Comparison of ENCODE assay signal across 27 cellular contexts in genomic region chr6:160513836-160514235, GRCh38.
"Had no signal": no experiment of that assay in that cellular context is flagged by ENCODE, and none has a peak within 500 bp of the region (broad histone marks: within the 10 kb centered on the region; RNA-seq: fewer than 3 reads in every experiment).

No MANE protein-coding gene starts in this region.

- H3K27me3 Mint-ChIP-seq: effector memory CD8-positive, alpha-beta T cell; natural killer cell treated with Interleukin-12 subunit alpha and Interleukin-12 subunit beta and Interleukin-15 and Interleukin-18, amount 100 ng/mL, for 72 hours; T-helper 17 cell; type B pancreatic cell had no signal

- ATAC-seq: activated CD4-positive, CD25-positive, alpha-beta regulatory T cell treated with anti-CD3 and anti-CD28 coated beads, Interleukin-2, amount 50 U/mL, for 24 hours; activated T-cell treated with anti-CD3 and anti-CD28 coated beads, Interleukin-2, amount 50 U/mL, for 72 hours; effector memory CD8-positive, alpha-beta T cell; heart left ventricle; left ventricle myocardium superior; natural killer cell treated with Interleukin-12 subunit alpha and Interleukin-12 subunit beta and Interleukin-15 and Interleukin-18, amount 100 ng/mL, for 72 hours; T-helper 17 cell had no signal

- H3K27ac Mint-ChIP-seq: activated CD4-positive, alpha-beta memory T cell treated with anti-CD3 and anti-CD28 coated beads, Interleukin-2, amount 10 ng/mL, durations not matched to agents 7 days and 5 days; activated CD4-positive, alpha-beta T cell treated with anti-CD3 and anti-CD28 coated beads, Interleukin-2, amount 10 ng/mL, durations not matched to agents 24 days and 14 days; activated naive CD4-positive, alpha-beta T cell treated with anti-CD3 and anti-CD28 coated beads for 36 hours; activated T-cell treated with anti-CD3 and anti-CD28 coated beads, Interleukin-2, amount 50 U/mL, for 72 hours; brain; effector memory CD8-positive, alpha-beta T cell; natural killer cell treated with Interleukin-12 subunit alpha and Interleukin-12 subunit beta and Interleukin-15 and Interleukin-18, amount 100 ng/mL, for 72 hours; T-helper 17 cell; type B pancreatic cell had no signal

- H3K36me3 ChIP-seq: colonic mucosa, esophagus muscularis mucosa, heart left ventricle, neutrophil, ovary, prostate gland, right atrium auricular region, thoracic aorta had no signal

- H3K4me1 Mint-ChIP-seq: brain had no signal

- H3K27me3 ChIP-seq: colonic mucosa, ovary, right atrium auricular region had no signal

- H3K27ac ChIP-seq: colonic mucosa, dorsolateral prefrontal cortex, esophagus muscularis mucosa, heart left ventricle, neutrophil, ovary, prostate gland, right atrium auricular region, thoracic aorta, VCaP had no signal

- H3K4me3 ChIP-seq: colonic mucosa, dorsolateral prefrontal cortex, esophagus muscularis mucosa, heart left ventricle, ovary, prostate gland, right atrium auricular region, thoracic aorta had no signal

- DNase-seq: activated CD4-positive, alpha-beta memory T cell treated with anti-CD3 and anti-CD28 coated beads, Interleukin-2, amount 10 ng/mL, durations not matched to agents 7 days and 5 days; activated CD4-positive, alpha-beta T cell treated with anti-CD3 and anti-CD28 coated beads, Interleukin-2, amount 10 ng/mL, durations not matched to agents 24 days and 14 days; activated effector memory CD4-positive, alpha-beta T cell treated with Interleukin-2 at 50 U/mL for 16 hours; activated naive CD4-positive, alpha-beta T cell treated with anti-CD3 and anti-CD28 coated beads for 36 hours; activated T-cell treated with anti-CD3 and anti-CD28 coated beads, Interleukin-2, amount 50 U/mL, for 72 hours; anterior cingulate cortex; colonic mucosa; dorsolateral prefrontal cortex; effector memory CD8-positive, alpha-beta T cell; heart left ventricle; left ventricle myocardium superior; mammary epithelial cell; ovary; stimulated activated CD4-positive, alpha-beta T cell treated with anti-CD3 and anti-CD28 coated beads, Interleukin-4, amount 100 ng/mL, for 24 hours; stimulated activated naive CD4-positive, alpha-beta T cell treated with Interleukin-2 at 50 U/mL for 16 hours; T-helper 17 cell had no signal

- H3K4me3 Mint-ChIP-seq: activated CD4-positive, alpha-beta memory T cell treated with anti-CD3 and anti-CD28 coated beads, Interleukin-2, amount 10 ng/mL, durations not matched to agents 7 days and 5 days; activated CD4-positive, alpha-beta T cell treated with anti-CD3 and anti-CD28 coated beads, Interleukin-2, amount 10 ng/mL, durations not matched to agents 24 days and 14 days; activated naive CD4-positive, alpha-beta T cell treated with anti-CD3 and anti-CD28 coated beads for 36 hours; activated T-cell treated with anti-CD3 and anti-CD28 coated beads, Interleukin-2, amount 50 U/mL, for 72 hours; brain; central memory CD8-positive, alpha-beta T cell; effector memory CD8-positive, alpha-beta T cell; natural killer cell treated with Interleukin-12 subunit alpha and Interleukin-12 subunit beta and Interleukin-15 and Interleukin-18, amount 100 ng/mL, for 72 hours; T-helper 17 cell; type B pancreatic cell had no signal

- H3K4me1 ChIP-seq: colonic mucosa, esophagus muscularis mucosa, heart left ventricle, prostate gland, right atrium auricular region had no signal

- H3K9me3 Mint-ChIP-seq: activated naive CD4-positive, alpha-beta T cell treated with anti-CD3 and anti-CD28 coated beads for 36 hours; central memory CD8-positive, alpha-beta T cell; effector memory CD8-positive, alpha-beta T cell; type B pancreatic cell had no signal

- H3K36me3 Mint-ChIP-seq: brain, type B pancreatic cell had no signal
